Comparison of ENCODE assay signal across 27 cellular contexts in genomic region chr17:82808006-82808405, GRCh38. TPM values are rescaled to one million over a fixed set of nuclear protein-coding genes. Genes with fewer than 3 reads are reported as not detected.
DNase-seq lines count a peak whose midpoint lies in the region; ATAC-seq and TF ChIP-seq lines count a peak whose summit lies in the region.
"Had no signal": no experiment of that assay in that cellular context is flagged by ENCODE, and none has a peak within 500 bp of the region (broad histone marks: within the 10 kb centered on the region; RNA-seq: fewer than 3 reads in every experiment).

No MANE protein-coding gene starts in this region.

- H3K27ac Mint-ChIP-seq in WTC11 (no peak overlapping the region), endothelial cell (ENCODE audit: unreplicated experiment) (no peak overlapping the region)
- H3K27ac Mint-ChIP-seq: HFFc6 had no signal

- H3K36me3 Mint-ChIP-seq in WTC11 (peaks cover 41% of the 10 kb centered on the region), endothelial cell (ENCODE audit: low read depth, unreplicated experiment) (peaks cover 9% of the 10 kb centered on the region)

- POLR2A ChIA-PET in WTC11 (lab: Charles Lee): no interaction called here

- H3K27me3 Mint-ChIP-seq in WTC11 (ENCODE audit: low read depth) (no peaks in the 10 kb centered on the region), endothelial cell (ENCODE audit: unreplicated experiment) (peaks cover 13% of the 10 kb centered on the region)
- H3K27me3 Mint-ChIP-seq: CD8-positive, alpha-beta memory T cell had no signal

- no peak for ATAC-seq in right cardiac atrium
- no peak for ATAC-seq in WTC11
- no peak for ATAC-seq in HG03571 (IDR thresholded peaks at IDR 0.05; ENCODE audit: unreplicated experiment)
- ATAC-seq: HepG2 had no signal

- CTCF ChIA-PET in WTC11 (lab: Charles Lee): interaction anchor here (0.8 kb wide), 1 partner anchor 110 kb away, joined by 3 read pairs; no protein-coding TSS in a partner anchor

- H3K36me3 ChIP-seq in right atrium auricular region: peaks cover 5% of the 10 kb centered on the region

- peak; percentile 50 for DNase-seq in NCI-H510A (lab: John Stamatoyannopoulos, UW)
- DNase-seq in NCI-H510A treated with DMSO at 0.1 percent for 48 hours (lab: John Stamatoyannopoulos, UW): no peak
- peak in 2 of 3 donors; percentile 29 to 30 for DNase-seq in right cardiac atrium
- DNase-seq in right atrium auricular region (ENCODE audit: low spot score): no peak
- DNase-seq in WTC11 (ENCODE audit: low spot score): no peak
- DNase-seq in foreskin fibroblast: no peak
- DNase-seq in endothelial cell (ENCODE audit: low spot score): no peak
- DNase-seq: 8988T; AML-193; C1 segment of cervical spinal cord; CD8-positive, alpha-beta memory T cell; EL; GF-D8; HFFc6; KBM-7; MM.1S; NCI-H1048; NCI-H1417 treated with DMSO at 0.1 percent for 48 hours; NCI-H187; NCI-H226; NCI-H524 treated with DMSO at 0.1 percent for 48 hours had no signal

- no peak overlapping the region for H3K4me3 Mint-ChIP-seq in WTC11
- H3K4me3 Mint-ChIP-seq in endothelial cell (ENCODE audit: unreplicated experiment): no peak overlapping the region
- H3K4me3 Mint-ChIP-seq: CD8-positive, alpha-beta memory T cell; HFFc6 had no signal

- H3K9me3 Mint-ChIP-seq in WTC11 (no peaks in the 10 kb centered on the region), endothelial cell (ENCODE audit: unreplicated experiment) (no peaks in the 10 kb centered on the region)
- H3K9me3 Mint-ChIP-seq: CD8-positive, alpha-beta memory T cell; HFFc6 had no signal

- H3K4me1 Mint-ChIP-seq in WTC11 (peaks cover 5% of the 10 kb centered on the region), endothelial cell (ENCODE audit: unreplicated experiment) (no peaks in the 10 kb centered on the region)

- no peaks in the 10 kb centered on the region for H3K9me3 ChIP-seq in right cardiac atrium (ENCODE audit: control insufficient read depth, low read length)
- H3K9me3 ChIP-seq in right atrium auricular region: no peaks in the 10 kb centered on the region
- H3K9me3 ChIP-seq: SJSA1 had no signal

- 92% methylated on average over 8 of the region's 8 CpGs for WGBS in right cardiac atrium

- no peaks in the 10 kb centered on the region for H3K27me3 ChIP-seq in right cardiac atrium (ENCODE audit: control insufficient read depth, insufficient read depth)
- H3K27me3 ChIP-seq in right atrium auricular region: no peaks in the 10 kb centered on the region
- H3K27me3 ChIP-seq: SJSA1 had no signal

- TF ChIP-seq CTCF in right atrium auricular region (IDR thresholded peaks at IDR 0.05) (no peak), WTC11 (IDR thresholded peaks at IDR 0.05) (no peak), foreskin fibroblast (IDR thresholded peaks at IDR 0.05; ENCODE audit: low read depth, low read length) (no peak), endothelial cell (IDR thresholded peaks at IDR 0.05; ENCODE audit: unreplicated experiment) (no peak)

- peaks cover 2% of the 10 kb centered on the region for H3K4me1 ChIP-seq in right cardiac atrium (ENCODE audit: control insufficient read depth, insufficient read depth, low read length)
- H3K4me1 ChIP-seq in right atrium auricular region: peaks cover 0 to 27% of the 10 kb centered on the region in 2 donors
- H3K4me1 ChIP-seq: SJSA1 had no signal

- intact Hi-C loops in right cardiac atrium (cut with DNase I): no loop called here

- H3K4me3 ChIP-seq in right cardiac atrium (ENCODE audit: low read length) (no peak overlapping the region), right atrium auricular region (no peak overlapping the region), foreskin fibroblast (ENCODE audit: low read depth in 1 of 2, low read length in 2 of 2) (no peak overlapping the region)
- H3K4me3 ChIP-seq: SJSA1 had no signal

- no peak overlapping the region for H3K27ac ChIP-seq in right cardiac atrium (ENCODE audit: low read length)
- no peak overlapping the region for H3K27ac ChIP-seq in right atrium auricular region
- H3K27ac ChIP-seq: HL-60, SJSA1 had no signal

TF ChIP-seq in WTC11, 78 proteins besides CTCF, POLR2A, EP300 and RAD21:
- TF ChIP-seq HMGA2 (CRISPR knock-in tag; IDR thresholded peaks at IDR 0.05) (no peak), ZNF423 (CRISPR knock-in tag; IDR thresholded peaks at IDR 0.05) (peak; percentile 18; the same call in 1 of the 2 replicates)

RNA-seq across cellular contexts. Expression of gene ZNF750, which starts 31.8 kb away (rescaled TPM):
- total RNA-seq in right cardiac atrium (not detected), right atrium auricular region (not detected), WTC11 (2021) (0.04 to 0.07 TPM in 2 of 3 replicates, not detected in the other), endothelial cell (ENCODE audit: unreplicated experiment) (0.31 TPM)
- 0.07 TPM for polyA plus RNA-seq in right cardiac atrium
- total RNA-seq: CD8-positive, alpha-beta memory T cell; H4; HepG2; HFFc6; SJSA1; T-helper 1 cell treated with Interleukin-12 subunit alpha and Interleukin-12 subunit beta and Interleukin-4 antibody, amounts not matched to agents 30 ng/mL and 1 ng/mL, for 36 hours had no signal
- polyA plus RNA-seq: CD8-positive, alpha-beta memory T cell; HepG2 had no signal

RNA-seq across cellular contexts. Expression of gene TBCD, which starts 56.1 kb away (rescaled TPM):
- 10 to 100 TPM; 36.2 to 43.9 (median 41.5) TPM for total RNA-seq in right cardiac atrium
- polyA plus RNA-seq in right cardiac atrium: 38.8 TPM
- total RNA-seq in right atrium auricular region: 10 to 100 TPM; 19.4 to 29.6 TPM
- total RNA-seq in WTC11 (2021): 170 to 176 TPM (median 173 TPM) in 3 replicates
- 207 TPM for total RNA-seq in endothelial cell (ENCODE audit: unreplicated experiment)

Comparison
In these comparisons a context has a peak if more than half of its experiments do, and no peak if none do; other contexts are left out.
1. DNase-seq: peak in NCI-H510A (single experiment) and right cardiac atrium (2 of 3); none in NCI-H510A treated with DMSO at 0.1 percent for 48 hours (single experiment), right atrium auricular region (single experiment), WTC11 (single experiment), foreskin fibroblast (0 of 2) and endothelial cell (single experiment).